Comparison of ENCODE assay signal across 1 cellular context in genomic region chr12:59657266-59657665, GRCh38.
A peak's percentile ranks its signal among the peaks of the same experiment; 100 is the strongest.
TF ChIP-seq lines count a peak whose summit lies in the region.

No MANE protein-coding gene starts in this region.

TF ChIP-seq in HepG2, 621 proteins besides CTCF, POLR2A, EP300 and RAD21:
- TF ChIP-seq KLF6 (CRISPR knock-in tag; IDR thresholded peaks at IDR 0.05) (no peak), CREB1 (IDR thresholded peaks at IDR 0.05) (0 out of 2 replicates have a peak, but pooled peaks have one; percentile 2), CREB1 (CRISPR knock-in tag; IDR thresholded peaks at IDR 0.05) (no peak)
